In genomic region chr15:100349696-100350433, GRCh38 we compare ENCODE assay signal across 8 cellular contexts. TPM values are rescaled to one million over a fixed set of nuclear protein-coding genes. Genes with fewer than 3 reads are reported as not detected.
DNase-seq lines count a peak whose midpoint lies in the region; ATAC-seq, FAIRE-seq and TF ChIP-seq lines count a peak whose summit lies in the region.

No MANE protein-coding gene starts in this region.

- H3K27ac Mint-ChIP-seq in immature natural killer cell = peak overlapping the region; percentile 85 to 95 (median 88)

- no peaks in the 10 kb centered on the region for H3K27me3 ChIP-seq in bronchial epithelial cell (ENCODE audit: control insufficient read depth, insufficient read depth, low read length)
- no peaks in the 10 kb centered on the region for H3K27me3 ChIP-seq in small intestine (ENCODE audit: control insufficient read depth in 2 of 2, insufficient read depth in 2 of 2, low read length in 2 of 2)

- H3K9me3 Mint-ChIP-seq in immature natural killer cell = no peaks in the 10 kb centered on the region

- peak; percentile 66 for FAIRE-seq in bronchial epithelial cell (lab: Jason Lieb, UNC)
- no peak for FAIRE-seq in small intestine (lab: Jason Lieb, UNC)

- H3K27me3 Mint-ChIP-seq in immature natural killer cell (ENCODE audit: low read depth in 3 of 3) = peaks cover 3 to 6% (median 4%) of the 10 kb centered on the region in 3 donors

- TF ChIP-seq CTCF in WI38 (IDR thresholded peaks at IDR 0.05; ENCODE audit: low read depth, low read length) (peak; percentile 79), bronchial epithelial cell (IDR thresholded peaks at IDR 0.05; ENCODE audit: insufficient read depth, low read length, severe bottlenecking) (peak; percentile 97)

- H3K27ac ChIP-seq in small intestine (ENCODE audit: low read depth in 1 of 2, low read length in 1 of 2) = peak overlapping the region; percentile 24 to 84

- no peaks in the 10 kb centered on the region for H3K4me1 ChIP-seq in small intestine (ENCODE audit: control insufficient read depth in 2 of 2, insufficient read depth in 1 of 2, low read depth in 1 of 2, low read length in 1 of 2)

- peak overlapping the region; percentile 88 to 96 (median 95) for H3K4me3 Mint-ChIP-seq in immature natural killer cell

- H3K4me1 Mint-ChIP-seq in immature natural killer cell = peaks cover 12 to 20% of the 10 kb centered on the region in 2 donors

- H3K36me3 Mint-ChIP-seq in immature natural killer cell = no peaks in the 10 kb centered on the region

- H3K4me3 ChIP-seq in WI38 (ENCODE audit: low read depth, low read length) = peak overlapping the region; percentile 50
- H3K4me3 ChIP-seq in bronchial epithelial cell (ENCODE audit: low read depth, low read length) = peak overlapping the region; percentile 65
- peak overlapping the region; percentile 37 to 62 for H3K4me3 ChIP-seq in small intestine (ENCODE audit: low read depth in 1 of 2, low read length in 2 of 2)

- peak; percentile 19 for DNase-seq in NCI-H2196 (lab: John Stamatoyannopoulos, UW; ENCODE audit: unreplicated experiment)
- DNase-seq in NCI-H2196 treated with DMSO at 0.1 percent for 48 hours (lab: John Stamatoyannopoulos, UW; ENCODE audit: unreplicated experiment) = no peak
- DNase-seq in NCI-H2107 (lab: John Stamatoyannopoulos, UW) = peak; percentile 21
- peak; percentile 81 for DNase-seq in bronchial epithelial cell (ENCODE audit: low read depth)
- peak; percentile 86 to 88 (median 87) for DNase-seq in immature natural killer cell
- peak; percentile 90 for DNase-seq in small intestine

- H3K36me3 ChIP-seq in bronchial epithelial cell (ENCODE audit: control insufficient read depth, insufficient read depth, low read length) = no peaks in the 10 kb centered on the region
- no peaks in the 10 kb centered on the region for H3K36me3 ChIP-seq in small intestine (ENCODE audit: control insufficient read depth in 2 of 2, insufficient read depth in 2 of 2, low read length in 2 of 2)

- H3K9me3 ChIP-seq in small intestine (ENCODE audit: control insufficient read depth, low read depth) = no peaks in the 10 kb centered on the region

- ATAC-seq in HG02973 (IDR thresholded peaks at IDR 0.05; ENCODE audit: unreplicated experiment) = peak; percentile 94

- WGBS in small intestine, 3 donors = 0 to 1% (median 1%) methylated on average over 40 to 43 of the region's 43 CpGs

RNA-seq across cellular contexts. Expression of gene ADAMTS17, which starts 8.1 kb away (rescaled TPM):
- total RNA-seq in bronchial epithelial cell = 1.1 and 2.0 TPM in 2 replicates
- polyA plus RNA-seq in immature natural killer cell (under 1 TPM in 2 of 3 donors, not detected in 1; 0.27 to 0.53 TPM), small intestine (1 to 10 TPM in 1 of 3 donors, under 1 TPM in 2; 0.45 to 1.9 (median 0.54) TPM)
